ENCODE assay signal across 13 cellular contexts in genomic region chr4:152278172-152278504, GRCh38.
DNase-seq lines count a peak whose midpoint lies in the region; ATAC-seq and TF ChIP-seq lines count a peak whose summit lies in the region.
"Had no signal": no experiment of that assay in that cellular context is flagged by ENCODE, and none has a peak within 500 bp of the region (broad histone marks: within the 10 kb centered on the region; RNA-seq: fewer than 3 reads in every experiment).

No MANE protein-coding gene starts in this region.

- H3K4me3 ChIP-seq in heart right ventricle (no peak overlapping the region), body of pancreas (no peak overlapping the region)
- H3K4me3 ChIP-seq: SJSA1, tibial nerve had no signal

- TF ChIP-seq POLR2A in GM18526 (IDR thresholded peaks at IDR 0.05; ENCODE audit: extremely low read depth, insufficient read length) (peak; percentile 6), body of pancreas (IDR thresholded peaks at IDR 0.05) (no peak)

- H3K27ac ChIP-seq in heart right ventricle (no peak overlapping the region), body of pancreas (no peak overlapping the region)
- H3K27ac ChIP-seq: HL-60, SJSA1, tibial nerve had no signal

- no peak for DNase-seq in heart right ventricle
- DNase-seq in body of pancreas, result no peak
- no peak for DNase-seq in occipital lobe (lab: John Stamatoyannopoulos, UW)
- DNase-seq in MV-4-11 (lab: John Stamatoyannopoulos, UW), result no peak
- DNase-seq: activated CD4-positive, alpha-beta T cell treated with anti-CD3 and anti-CD28 coated beads for 1 hour; activated effector memory CD4-positive, alpha-beta T cell treated with Interleukin-2 at 50 U/mL for 16 hours had no signal

- H3K4me1 ChIP-seq in heart right ventricle (no peaks in the 10 kb centered on the region), body of pancreas (peaks cover 6% of the 10 kb centered on the region)
- H3K4me1 ChIP-seq: SJSA1, tibial nerve had no signal

- H3K36me3 ChIP-seq in heart right ventricle (no peaks in the 10 kb centered on the region), body of pancreas (replicated peaks in 1 of 2; ENCODE audit: insufficient read depth in 1 of 2, low read depth in 2 of 2) (no peaks in the 10 kb centered on the region)
- H3K36me3 ChIP-seq: SJSA1, tibial nerve had no signal

- intact Hi-C loops in heart right ventricle (cut with DNase I) (no loop called here), body of pancreas (cut with DNase I) (no loop called here)

- H3K9me3 ChIP-seq in heart right ventricle (no peaks in the 10 kb centered on the region), body of pancreas (no peaks in the 10 kb centered on the region)
- H3K9me3 ChIP-seq: SJSA1, tibial nerve had no signal

- H3K27me3 ChIP-seq in heart right ventricle (no peaks in the 10 kb centered on the region), body of pancreas (no peaks in the 10 kb centered on the region)
- H3K27me3 ChIP-seq: SJSA1, tibial nerve had no signal

- ATAC-seq in GM21717 (IDR thresholded peaks at IDR 0.05; ENCODE audit: unreplicated experiment), result peak; percentile 28
- peak; percentile 31 for ATAC-seq in HG03175 (IDR thresholded peaks at IDR 0.05; ENCODE audit: unreplicated experiment)
- ATAC-seq in heart right ventricle, result peak in 5 of 8 donors; percentile 27 to 79 (median 62)
- ATAC-seq in body of pancreas, result no peak
- no peak for ATAC-seq in GM19328 (IDR thresholded peaks at IDR 0.05; ENCODE audit: unreplicated experiment)

- TF ChIP-seq CTCF in heart right ventricle (IDR thresholded peaks at IDR 0.05) (no peak), body of pancreas (IDR thresholded peaks at IDR 0.05) (no peak)

Comparison
In these comparisons a context has a peak if more than half of its experiments do, and no peak if none do; other contexts are left out.
1. ATAC-seq: peak in GM21717 (single experiment), HG03175 (single experiment) and heart right ventricle (5 of 8); none in body of pancreas (single experiment) and GM19328 (single experiment).